ENCODE assay signal across 8 cellular contexts in the genomic region with DNA sequence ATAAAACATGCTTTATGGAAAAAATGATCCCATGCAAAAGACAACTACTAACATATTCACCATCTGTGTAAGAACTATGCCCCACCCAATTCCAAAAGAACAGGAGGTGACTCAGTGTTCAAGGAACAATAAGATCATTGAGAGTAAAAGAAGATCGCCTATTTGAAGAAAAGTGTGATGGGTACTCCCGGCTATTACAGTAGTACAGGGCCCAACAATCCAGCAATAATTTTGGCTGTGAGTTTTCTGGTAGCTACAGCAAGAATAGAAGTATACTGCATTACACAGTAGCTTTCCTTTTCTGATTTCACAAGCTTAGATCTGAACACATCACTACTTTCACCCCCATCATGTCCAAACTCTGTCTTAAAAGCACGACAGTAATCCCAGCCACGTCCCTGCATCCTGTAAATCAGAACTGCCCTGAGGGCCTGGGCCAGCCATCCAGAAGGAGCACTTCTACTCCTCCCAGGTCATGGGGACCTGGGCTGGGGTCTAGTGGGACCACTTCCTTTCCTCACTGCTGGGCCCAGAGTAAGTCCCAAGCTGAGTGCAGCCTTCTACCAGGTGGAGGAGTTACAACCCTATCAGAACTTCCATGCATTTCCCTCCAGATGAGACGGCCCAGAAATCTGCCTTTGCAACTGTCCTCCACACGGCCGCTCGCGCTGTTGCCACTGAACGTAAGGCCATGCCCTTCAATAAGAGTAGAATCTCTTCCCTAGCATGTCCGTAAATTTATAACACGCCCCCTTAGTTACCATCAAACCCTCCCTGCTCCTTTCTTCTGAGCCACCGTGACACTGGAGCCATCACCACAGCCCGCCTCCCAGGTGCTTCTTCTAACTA. TPM values are rescaled to one million over a fixed set of nuclear protein-coding genes. Genes with fewer than 3 reads are reported as not detected.
A peak's percentile ranks its signal among the peaks of the same experiment; 100 is the strongest.
DNase-seq lines count a peak whose midpoint lies in the region; ATAC-seq, FAIRE-seq and TF ChIP-seq lines count a peak whose summit lies in the region.

No MANE protein-coding gene starts in this region.

- WGBS in heart right ventricle, 2 donors: 48 to 60% methylated on average over 14 of the region's 14 CpGs

- H3K36me3 ChIP-seq in heart right ventricle (peaks cover 0 to 8% (median 0%) of the 10 kb centered on the region in 9 donors), stomach smooth muscle (ENCODE audit: control insufficient read depth in 2 of 2, insufficient read depth in 2 of 2, low read length in 2 of 2) (no peaks in the 10 kb centered on the region)

- FAIRE-seq in GM19239 (lab: Jason Lieb, UNC) (no peak), HTR-8/SVneo (lab: Jason Lieb, UNC) (no peak)

- intact Hi-C loops in activated T-helper 1 cell treated with anti-CD3 and anti-CD28 coated beads, Interleukin-12 subunit alpha, Interleukin-12 subunit beta, Interleukin-2, Interleukin-4 antibody, amounts not matched to agents 30 ng/mL and 10 ng/mL and 1 ng/mL, durations not matched to agents 14 hours and 24 hours and 36 hours (cut with micrococcal nuclease): loop anchor here (2.0 to 5.0 kb wide), 2 partner anchors 44 to 155 kb away; no protein-coding TSS in a partner anchor
- intact Hi-C loops in heart right ventricle (cut with DNase I): no loop called here

- no peak for TF ChIP-seq CTCF in heart right ventricle (IDR thresholded peaks at IDR 0.05)

- peak in 7 of 8 donors; percentile 11 to 65 (median 46) for ATAC-seq in heart right ventricle

- H3K36me3 Mint-ChIP-seq in activated T-helper 1 cell treated with anti-CD3 and anti-CD28 coated beads, Interleukin-12 subunit alpha, Interleukin-12 subunit beta, Interleukin-2, Interleukin-4 antibody, amounts not matched to agents 30 ng/mL and 10 ng/mL and 1 ng/mL, durations not matched to agents 14 hours and 24 hours and 36 hours (ENCODE audit: low read depth): peaks cover 8% of the 10 kb centered on the region

- peak overlapping the region; percentile 43 to 47 for H3K9ac ChIP-seq in stomach smooth muscle (ENCODE audit: low read length in 2 of 2)

- no peaks in the 10 kb centered on the region for H3K27me3 Mint-ChIP-seq in activated T-helper 1 cell treated with anti-CD3 and anti-CD28 coated beads, Interleukin-12 subunit alpha, Interleukin-12 subunit beta, Interleukin-2, Interleukin-4 antibody, amounts not matched to agents 30 ng/mL and 10 ng/mL and 1 ng/mL, durations not matched to agents 14 hours and 24 hours and 36 hours (ENCODE audit: insufficient read depth)

- no peaks in the 10 kb centered on the region for H3K9me3 Mint-ChIP-seq in activated T-helper 1 cell treated with anti-CD3 and anti-CD28 coated beads, Interleukin-12 subunit alpha, Interleukin-12 subunit beta, Interleukin-2, Interleukin-4 antibody, amounts not matched to agents 30 ng/mL and 10 ng/mL and 1 ng/mL, durations not matched to agents 14 hours and 24 hours and 36 hours

- H3K27ac ChIP-seq in heart right ventricle (peak overlapping the region; percentile 66 to 94 (median 92)), stomach smooth muscle (ENCODE audit: low read length) (peak overlapping the region; percentile 66)

- peaks cover 22 to 98% (median 77%) of the 10 kb centered on the region in 9 donors for H3K4me1 ChIP-seq in heart right ventricle
- peaks cover 22% of the 10 kb centered on the region for H3K4me1 ChIP-seq in stomach smooth muscle (ENCODE audit: control insufficient read depth, insufficient read depth, low read length)

- peak; percentile 27 for DNase-seq in activated T-cell treated with anti-CD3 and anti-CD28 coated beads, Interleukin-2, amount 50 U/mL, for 1 hour
- DNase-seq in activated T-cell treated with anti-CD3 and anti-CD28 coated beads for 4 hours (no peak), heart right ventricle (no peak), GM19239 (ENCODE audit: insufficient read length, low spot score) (no peak), occipital lobe (lab: John Stamatoyannopoulos, UW) (no peak), HTR-8/SVneo (ENCODE audit: insufficient read length, low spot score) (no peak)
- no peak for DNase-seq in activated T-helper 1 cell treated with anti-CD3 and anti-CD28 coated beads, Interleukin-12 subunit alpha, Interleukin-12 subunit beta, Interleukin-2, Interleukin-4 antibody, amounts not matched to agents 30 ng/mL and 10 ng/mL and 1 ng/mL, durations not matched to agents 14 hours and 24 hours and 36 hours (ENCODE audit: low spot score)

- peaks cover 82% of the 10 kb centered on the region for H3K4me1 Mint-ChIP-seq in activated T-helper 1 cell treated with anti-CD3 and anti-CD28 coated beads, Interleukin-12 subunit alpha, Interleukin-12 subunit beta, Interleukin-2, Interleukin-4 antibody, amounts not matched to agents 30 ng/mL and 10 ng/mL and 1 ng/mL, durations not matched to agents 14 hours and 24 hours and 36 hours (ENCODE audit: low read depth)

- H3K27me3 ChIP-seq in heart right ventricle (no peaks in the 10 kb centered on the region), stomach smooth muscle (ENCODE audit: control insufficient read depth in 1 of 2, insufficient read depth in 2 of 2, low read length in 2 of 2) (no peaks in the 10 kb centered on the region)

- H3K27ac Mint-ChIP-seq in activated T-helper 1 cell treated with anti-CD3 and anti-CD28 coated beads, Interleukin-12 subunit alpha, Interleukin-12 subunit beta, Interleukin-2, Interleukin-4 antibody, amounts not matched to agents 30 ng/mL and 10 ng/mL and 1 ng/mL, durations not matched to agents 14 hours and 24 hours and 36 hours: peak overlapping the region; percentile 100

- H3K4me3 Mint-ChIP-seq in activated T-helper 1 cell treated with anti-CD3 and anti-CD28 coated beads, Interleukin-12 subunit alpha, Interleukin-12 subunit beta, Interleukin-2, Interleukin-4 antibody, amounts not matched to agents 30 ng/mL and 10 ng/mL and 1 ng/mL, durations not matched to agents 14 hours and 24 hours and 36 hours: peak overlapping the region; percentile 71

- no peaks in the 10 kb centered on the region for H3K9me3 ChIP-seq in heart right ventricle
- no peaks in the 10 kb centered on the region for H3K9me3 ChIP-seq in stomach smooth muscle (ENCODE audit: control insufficient read depth in 2 of 2, low read length in 2 of 2)

- H3K4me3 ChIP-seq in heart right ventricle (peak overlapping the region in 4 of 10 donors; percentile 1 to 16 (median 10)), stomach smooth muscle (ENCODE audit: low read length in 2 of 2) (peak overlapping the region; percentile 32 to 57)

RNA-seq across cellular contexts. Expression of a gene that starts 7.9 kb away (rescaled TPM):
- 59.1 and 63.1 TPM in 2 replicates for total RNA-seq in activated T-helper 1 cell treated with anti-CD3 and anti-CD28 coated beads, Interleukin-12 subunit alpha, Interleukin-12 subunit beta, Interleukin-2, Interleukin-4 antibody, amounts not matched to agents 30 ng/mL and 10 ng/mL and 1 ng/mL, durations not matched to agents 14 hours and 24 hours and 36 hours
- total RNA-seq in heart right ventricle (10 to 100 TPM; 44.3 to 79.2 (median 50.0) TPM), occipital lobe (125 TPM)
- 10 to 100 TPM; 18.9 to 26.4 TPM for polyA plus RNA-seq in heart right ventricle

RNA-seq across cellular contexts. Expression of a gene that starts 35.0 kb away (rescaled TPM):
- total RNA-seq in activated T-helper 1 cell treated with anti-CD3 and anti-CD28 coated beads, Interleukin-12 subunit alpha, Interleukin-12 subunit beta, Interleukin-2, Interleukin-4 antibody, amounts not matched to agents 30 ng/mL and 10 ng/mL and 1 ng/mL, durations not matched to agents 14 hours and 24 hours and 36 hours: 11.7 and 16.7 TPM in 2 replicates
- 10 to 100 TPM; 15.8 to 32.4 (median 21.1) TPM for total RNA-seq in heart right ventricle
- 10 to 100 TPM; 13.6 to 43.1 TPM for polyA plus RNA-seq in heart right ventricle
- total RNA-seq in occipital lobe: 12.5 TPM
